1 cellular context compared by ENCODE assay signal in the genomic region with DNA sequence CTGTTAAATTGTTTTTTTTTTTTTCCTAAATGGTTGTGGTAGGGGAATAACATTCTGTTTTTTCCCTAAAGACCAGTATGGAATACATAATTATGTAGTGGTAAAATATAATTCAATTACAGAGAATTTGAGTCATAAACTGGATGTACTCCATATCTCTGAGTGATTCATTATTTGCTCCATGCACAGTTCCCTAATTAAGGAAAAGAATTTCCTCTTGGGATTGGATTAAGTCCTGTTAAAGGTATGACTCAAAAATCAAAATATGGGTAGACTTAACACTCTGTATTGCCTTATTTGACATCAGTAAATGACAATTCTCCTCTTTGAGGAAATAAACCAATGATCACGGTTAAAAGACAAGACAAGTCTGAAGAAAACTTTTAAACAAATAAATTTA.
A peak's percentile ranks its signal among the peaks of the same experiment; 100 is the strongest.
TF ChIP-seq lines count a peak whose summit lies in the region.

No MANE protein-coding gene starts in this region.

TF ChIP-seq in SK-N-SH treated with all-trans-retinoic acid at 6 μM for 48 hours, 23 proteins besides CTCF, POLR2A, EP300 and RAD21 (continued from another document):
- TF ChIP-seq, protein P1, sequence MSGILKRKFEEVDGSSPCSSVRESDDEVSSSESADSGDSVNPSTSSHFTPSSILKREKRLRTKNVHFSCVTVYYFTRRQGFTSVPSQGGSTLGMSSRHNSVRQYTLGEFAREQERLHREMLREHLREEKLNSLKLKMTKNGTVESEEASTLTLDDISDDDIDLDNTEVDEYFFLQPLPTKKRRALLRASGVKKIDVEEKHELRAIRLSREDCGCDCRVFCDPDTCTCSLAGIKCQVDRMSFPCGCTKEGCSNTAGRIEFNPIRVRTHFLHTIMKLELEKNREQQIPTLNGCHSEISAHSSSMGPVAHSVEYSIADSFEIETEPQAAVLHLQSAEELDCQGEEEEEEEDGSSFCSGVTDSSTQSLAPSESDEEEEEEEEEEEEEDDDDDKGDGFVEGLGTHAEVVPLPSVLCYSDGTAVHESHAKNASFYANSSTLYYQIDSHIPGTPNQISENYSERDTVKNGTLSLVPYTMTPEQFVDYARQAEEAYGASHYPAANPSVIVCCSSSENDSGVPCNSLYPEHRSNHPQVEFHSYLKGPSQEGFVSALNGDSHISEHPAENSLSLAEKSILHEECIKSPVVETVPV (CRISPR knock-in tag; IDR thresholded peaks at IDR 0.05): no peak
- TF ChIP-seq ZFP30 (CRISPR knock-in tag; IDR thresholded peaks at IDR 0.05) (no peak; the same call in 1 of the 2 replicates), ZC3H10 (CRISPR knock-in tag; IDR thresholded peaks at IDR 0.05) (no peak), ARNTL (CRISPR knock-in tag; IDR thresholded peaks at IDR 0.05; ENCODE audit: borderline replicate concordance, low read depth) (no peak), GLIS3 (CRISPR knock-in tag; IDR thresholded peaks at IDR 0.05) (peak; percentile 85; the same call in 1 of the 2 replicates), ZNF565 (CRISPR knock-in tag; conservative IDR thresholded peaks at IDR 0.05; ENCODE audit: low read depth) (no peak), OSR1 (CRISPR knock-in tag; IDR thresholded peaks at IDR 0.05) (no peak), ZNF8 (CRISPR knock-in tag; IDR thresholded peaks at IDR 0.05) (peak; percentile 16; the same call in 1 of the 2 replicates), ZFP3 (CRISPR knock-in tag; IDR thresholded peaks at IDR 0.05) (peak; percentile 75), TCF4 (CRISPR knock-in tag; IDR thresholded peaks at IDR 0.05; ENCODE audit: borderline replicate concordance) (peak; percentile 57; the same call in 1 of the 2 replicates), BACH2 (CRISPR knock-in tag; IDR thresholded peaks at IDR 0.05; ENCODE audit: borderline replicate concordance) (no peak), TSHZ2 (CRISPR knock-in tag; IDR thresholded peaks at IDR 0.05) (0 out of 2 replicates have a peak, but pooled peaks have one; percentile 41), ESRRG (CRISPR knock-in tag; IDR thresholded peaks at IDR 0.05) (peak; percentile 70; the same call in 1 of the 2 replicates), CSDC2 (CRISPR knock-in tag; IDR thresholded peaks at IDR 0.05) (peak; percentile 95), CREB5 (CRISPR knock-in tag; IDR thresholded peaks at IDR 0.05; ENCODE audit: low read depth) (peak; percentile 90)
- TF ChIP-seq, protein P2, sequence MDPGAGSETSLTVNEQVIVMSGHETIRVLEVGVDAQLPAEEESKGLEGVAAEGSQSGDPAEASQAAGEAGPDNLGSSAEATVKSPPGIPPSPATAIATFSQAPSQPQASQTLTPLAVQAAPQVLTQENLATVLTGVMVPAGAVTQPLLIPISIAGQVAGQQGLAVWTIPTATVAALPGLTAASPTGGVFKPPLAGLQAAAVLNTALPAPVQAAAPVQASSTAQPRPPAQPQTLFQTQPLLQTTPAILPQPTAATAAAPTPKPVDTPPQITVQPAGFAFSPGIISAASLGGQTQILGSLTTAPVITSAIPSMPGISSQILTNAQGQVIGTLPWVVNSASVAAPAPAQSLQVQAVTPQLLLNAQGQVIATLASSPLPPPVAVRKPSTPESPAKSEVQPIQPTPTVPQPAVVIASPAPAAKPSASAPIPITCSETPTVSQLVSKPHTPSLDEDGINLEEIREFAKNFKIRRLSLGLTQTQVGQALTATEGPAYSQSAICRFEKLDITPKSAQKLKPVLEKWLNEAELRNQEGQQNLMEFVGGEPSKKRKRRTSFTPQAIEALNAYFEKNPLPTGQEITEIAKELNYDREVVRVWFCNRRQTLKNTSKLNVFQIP (CRISPR knock-in tag; IDR thresholded peaks at IDR 0.05; ENCODE audit: borderline replicate concordance, low read depth): no peak
